ENCODE assay signal across 8 cellular contexts in genomic region chr1:171252482-171252881, GRCh38. TPM values are rescaled to one million over a fixed set of nuclear protein-coding genes. Genes with fewer than 3 reads are reported as not detected.
DNase-seq lines count a peak whose midpoint lies in the region; ATAC-seq and TF ChIP-seq lines count a peak whose summit lies in the region.

No MANE protein-coding gene starts in this region.

- TF ChIP-seq CTCF in neural progenitor cell (IDR thresholded peaks at IDR 0.05) = no peak

- peaks cover 4% of the 10 kb centered on the region for H3F3A ChIP-seq in neural progenitor cell (ENCODE audit: low read depth)

- DNase-seq in NCI-H1417 (lab: John Stamatoyannopoulos, UW) (peak; percentile 24 to 78 (median 61)), NCI-H1417 treated with DMSO at 0.1 percent for 48 hours (lab: John Stamatoyannopoulos, UW) (no peak), LHCN-M2 (ENCODE audit: low read depth) (peak; percentile 20), neural progenitor cell (ENCODE audit: low spot score) (peak; percentile 43), NCI-H1436 (lab: John Stamatoyannopoulos, UW) (no peak), posterior cingulate gyrus (no peak), RKO (ENCODE audit: low spot score) (no peak)

- ATAC-seq in GM21786 (IDR thresholded peaks at IDR 0.05; ENCODE audit: unreplicated experiment) = peak; percentile 93

- no peak overlapping the region for H3K4me2 ChIP-seq in neural progenitor cell

- H2AFZ ChIP-seq in neural progenitor cell (replicated peaks) = no peak overlapping the region

- no peak overlapping the region for H3K9ac ChIP-seq in neural progenitor cell

- no peak overlapping the region for H3K27ac ChIP-seq in neural progenitor cell

- H3K9me3 ChIP-seq in neural progenitor cell (ENCODE audit: low read depth) = no peaks in the 10 kb centered on the region

- H3K27me3 Mint-ChIP-seq in neural progenitor cell (ENCODE audit: insufficient read depth, low read depth) = peaks cover 4% of the 10 kb centered on the region

- H3K27ac Mint-ChIP-seq in neural progenitor cell = no peak overlapping the region

- no peak overlapping the region for H3K4me3 ChIP-seq in neural progenitor cell

- no peaks in the 10 kb centered on the region for H3K27me3 ChIP-seq in neural progenitor cell

- H3K79me2 ChIP-seq in neural progenitor cell (ENCODE audit: low read depth) = no peaks in the 10 kb centered on the region

- H3K36me3 ChIP-seq in neural progenitor cell = no peaks in the 10 kb centered on the region

- H3K4me1 ChIP-seq in neural progenitor cell = no peaks in the 10 kb centered on the region

- intact Hi-C loops in posterior cingulate gyrus (cut with DNase I) = no loop called here

- H4K20me1 ChIP-seq in neural progenitor cell (ENCODE audit: low read depth) = no peaks in the 10 kb centered on the region

- H3K36me3 Mint-ChIP-seq in neural progenitor cell = no peaks in the 10 kb centered on the region

- H3K4me1 Mint-ChIP-seq in neural progenitor cell = peaks cover 22% of the 10 kb centered on the region

- peak overlapping the region; percentile 46 for H3K4me3 Mint-ChIP-seq in neural progenitor cell

- H3K9me3 Mint-ChIP-seq in neural progenitor cell = no peaks in the 10 kb centered on the region

RNA-seq across cellular contexts. Expression of gene FMO1, which starts 4.2 kb away (rescaled TPM):
- total RNA-seq in LHCN-M2 (2014; rRNA removed) = not detected in 2 replicates
- not detected for polyA plus RNA-seq in LHCN-M2 (2012)
- total RNA-seq in neural progenitor cell (ENCODE audit: low replicate concordance) = 0.12 TPM in 1 of 2 replicates, not detected in the other

Comparison
In these comparisons a context has a peak if more than half of its experiments do, and no peak if none do; other contexts are left out.
1. DNase-seq: peak in NCI-H1417 (3 of 3), LHCN-M2 (single experiment) and neural progenitor cell (single experiment); none in NCI-H1417 treated with DMSO at 0.1 percent for 48 hours (single experiment), NCI-H1436 (single experiment), posterior cingulate gyrus (0 of 10) and RKO (single experiment).